ENCODE assay signal across 1 cellular context in the genomic region with DNA sequence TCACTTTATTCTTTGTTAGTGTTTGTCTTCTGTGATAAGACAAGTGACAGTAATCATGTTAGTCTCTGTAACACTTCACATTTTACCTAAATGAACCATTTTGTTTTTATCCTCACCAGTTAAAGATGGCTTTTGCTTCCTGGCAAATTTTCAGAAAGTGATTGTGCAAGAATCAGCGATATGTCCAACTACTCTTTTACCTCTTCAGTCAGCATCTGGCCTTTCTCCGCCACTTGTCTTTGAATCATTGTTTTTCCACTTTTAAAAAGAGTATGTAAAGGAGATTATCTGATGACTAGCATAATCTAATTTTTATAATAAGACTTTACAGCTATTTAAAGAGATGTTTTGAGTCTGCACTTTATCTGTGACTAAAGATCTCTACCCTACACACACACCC.
TF ChIP-seq lines count a peak whose summit lies in the region.

No MANE protein-coding gene starts in this region.

TF ChIP-seq in GM23338, 12 proteins besides CTCF, POLR2A, EP300 and RAD21 (continued from another document):
- TF ChIP-seq, protein P1, sequence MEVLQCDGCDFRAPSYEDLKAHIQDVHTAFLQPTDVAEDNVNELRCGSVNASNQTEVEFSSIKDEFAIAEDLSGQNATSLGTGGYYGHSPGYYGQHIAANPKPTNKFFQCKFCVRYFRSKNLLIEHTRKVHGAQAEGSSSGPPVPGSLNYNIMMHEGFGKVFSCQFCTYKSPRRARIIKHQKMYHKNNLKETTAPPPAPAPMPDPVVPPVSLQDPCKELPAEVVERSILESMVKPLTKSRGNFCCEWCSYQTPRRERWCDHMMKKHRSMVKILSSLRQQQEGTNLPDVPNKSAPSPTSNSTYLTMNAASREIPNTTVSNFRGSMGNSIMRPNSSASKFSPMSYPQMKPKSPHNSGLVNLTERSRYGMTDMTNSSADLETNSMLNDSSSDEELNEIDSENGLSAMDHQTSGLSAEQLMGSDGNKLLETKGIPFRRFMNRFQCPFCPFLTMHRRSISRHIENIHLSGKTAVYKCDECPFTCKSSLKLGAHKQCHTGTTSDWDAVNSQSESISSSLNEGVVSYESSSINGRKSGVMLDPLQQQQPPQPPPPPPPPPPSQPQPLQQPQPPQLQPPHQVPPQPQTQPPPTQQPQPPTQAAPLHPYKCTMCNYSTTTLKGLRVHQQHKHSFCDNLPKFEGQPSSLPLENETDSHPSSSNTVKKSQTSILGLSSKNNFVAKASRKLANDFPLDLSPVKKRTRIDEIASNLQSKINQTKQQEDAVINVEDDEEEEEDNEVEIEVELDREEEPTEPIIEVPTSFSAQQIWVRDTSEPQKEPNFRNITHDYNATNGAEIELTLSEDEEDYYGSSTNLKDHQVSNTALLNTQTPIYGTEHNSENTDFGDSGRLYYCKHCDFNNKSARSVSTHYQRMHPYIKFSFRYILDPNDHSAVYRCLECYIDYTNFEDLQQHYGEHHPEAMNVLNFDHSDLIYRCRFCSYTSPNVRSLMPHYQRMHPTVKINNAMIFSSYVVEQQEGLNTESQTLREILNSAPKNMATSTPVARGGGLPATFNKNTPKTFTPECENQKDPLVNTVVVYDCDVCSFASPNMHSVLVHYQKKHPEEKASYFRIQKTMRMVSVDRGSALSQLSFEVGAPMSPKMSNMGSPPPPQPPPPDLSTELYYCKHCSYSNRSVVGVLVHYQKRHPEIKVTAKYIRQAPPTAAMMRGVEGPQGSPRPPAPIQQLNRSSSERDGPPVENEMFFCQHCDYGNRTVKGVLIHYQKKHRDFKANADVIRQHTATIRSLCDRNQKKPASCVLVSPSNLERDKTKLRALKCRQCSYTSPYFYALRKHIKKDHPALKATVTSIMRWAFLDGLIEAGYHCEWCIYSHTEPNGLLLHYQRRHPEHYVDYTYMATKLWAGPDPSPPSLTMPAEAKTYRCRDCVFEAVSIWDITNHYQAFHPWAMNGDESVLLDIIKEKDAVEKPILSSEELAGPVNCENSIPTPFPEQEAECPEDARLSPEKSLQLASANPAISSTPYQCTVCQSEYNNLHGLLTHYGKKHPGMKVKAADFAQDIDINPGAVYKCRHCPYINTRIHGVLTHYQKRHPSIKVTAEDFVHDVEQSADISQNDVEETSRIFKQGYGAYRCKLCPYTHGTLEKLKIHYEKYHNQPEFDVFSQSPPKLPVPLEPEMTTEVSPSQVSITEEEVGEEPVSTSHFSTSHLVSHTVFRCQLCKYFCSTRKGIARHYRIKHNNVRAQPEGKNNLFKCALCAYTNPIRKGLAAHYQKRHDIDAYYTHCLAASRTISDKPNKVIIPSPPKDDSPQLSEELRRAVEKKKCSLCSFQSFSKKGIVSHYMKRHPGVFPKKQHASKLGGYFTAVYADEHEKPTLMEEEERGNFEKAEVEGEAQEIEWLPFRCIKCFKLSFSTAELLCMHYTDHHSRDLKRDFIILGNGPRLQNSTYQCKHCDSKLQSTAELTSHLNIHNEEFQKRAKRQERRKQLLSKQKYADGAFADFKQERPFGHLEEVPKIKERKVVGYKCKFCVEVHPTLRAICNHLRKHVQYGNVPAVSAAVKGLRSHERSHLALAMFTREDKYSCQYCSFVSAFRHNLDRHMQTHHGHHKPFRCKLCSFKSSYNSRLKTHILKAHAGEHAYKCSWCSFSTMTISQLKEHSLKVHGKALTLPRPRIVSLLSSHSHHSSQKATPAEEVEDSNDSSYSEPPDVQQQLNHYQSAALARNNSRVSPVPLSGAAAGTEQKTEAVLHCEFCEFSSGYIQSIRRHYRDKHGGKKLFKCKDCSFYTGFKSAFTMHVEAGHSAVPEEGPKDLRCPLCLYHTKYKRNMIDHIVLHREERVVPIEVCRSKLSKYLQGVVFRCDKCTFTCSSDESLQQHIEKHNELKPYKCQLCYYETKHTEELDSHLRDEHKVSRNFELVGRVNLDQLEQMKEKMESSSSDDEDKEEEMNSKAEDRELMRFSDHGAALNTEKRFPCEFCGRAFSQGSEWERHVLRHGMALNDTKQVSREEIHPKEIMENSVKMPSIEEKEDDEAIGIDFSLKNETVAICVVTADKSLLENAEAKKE (CRISPR knock-in tag; IDR thresholded peaks at IDR 0.05): no peak
- TF ChIP-seq, protein P2, sequence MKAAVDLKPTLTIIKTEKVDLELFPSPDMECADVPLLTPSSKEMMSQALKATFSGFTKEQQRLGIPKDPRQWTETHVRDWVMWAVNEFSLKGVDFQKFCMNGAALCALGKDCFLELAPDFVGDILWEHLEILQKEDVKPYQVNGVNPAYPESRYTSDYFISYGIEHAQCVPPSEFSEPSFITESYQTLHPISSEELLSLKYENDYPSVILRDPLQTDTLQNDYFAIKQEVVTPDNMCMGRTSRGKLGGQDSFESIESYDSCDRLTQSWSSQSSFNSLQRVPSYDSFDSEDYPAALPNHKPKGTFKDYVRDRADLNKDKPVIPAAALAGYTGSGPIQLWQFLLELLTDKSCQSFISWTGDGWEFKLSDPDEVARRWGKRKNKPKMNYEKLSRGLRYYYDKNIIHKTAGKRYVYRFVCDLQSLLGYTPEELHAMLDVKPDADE (IDR thresholded peaks at IDR 0.05): no peak
- TF ChIP-seq NANOG (IDR thresholded peaks at IDR 0.05; ENCODE audit: borderline replicate concordance) (no peak), STAT1 (IDR thresholded peaks at IDR 0.05; ENCODE audit: unreplicated experiment) (no peak), ZNF331 (CRISPR knock-in tag; IDR thresholded peaks at IDR 0.05; ENCODE audit: low read depth) (no peak), EZH2 (IDR thresholded peaks at IDR 0.05; ENCODE audit: low read depth, unreplicated experiment) (no peak), EZH2phosphoT487 (IDR thresholded peaks at IDR 0.05; ENCODE audit: unreplicated experiment) (no peak), POLR2AphosphoS5 (IDR thresholded peaks at IDR 0.05; ENCODE audit: low read depth) (no peak), JUNB (IDR thresholded peaks at IDR 0.05; ENCODE audit: unreplicated experiment) (no peak)
- TF ChIP-seq, protein P3, sequence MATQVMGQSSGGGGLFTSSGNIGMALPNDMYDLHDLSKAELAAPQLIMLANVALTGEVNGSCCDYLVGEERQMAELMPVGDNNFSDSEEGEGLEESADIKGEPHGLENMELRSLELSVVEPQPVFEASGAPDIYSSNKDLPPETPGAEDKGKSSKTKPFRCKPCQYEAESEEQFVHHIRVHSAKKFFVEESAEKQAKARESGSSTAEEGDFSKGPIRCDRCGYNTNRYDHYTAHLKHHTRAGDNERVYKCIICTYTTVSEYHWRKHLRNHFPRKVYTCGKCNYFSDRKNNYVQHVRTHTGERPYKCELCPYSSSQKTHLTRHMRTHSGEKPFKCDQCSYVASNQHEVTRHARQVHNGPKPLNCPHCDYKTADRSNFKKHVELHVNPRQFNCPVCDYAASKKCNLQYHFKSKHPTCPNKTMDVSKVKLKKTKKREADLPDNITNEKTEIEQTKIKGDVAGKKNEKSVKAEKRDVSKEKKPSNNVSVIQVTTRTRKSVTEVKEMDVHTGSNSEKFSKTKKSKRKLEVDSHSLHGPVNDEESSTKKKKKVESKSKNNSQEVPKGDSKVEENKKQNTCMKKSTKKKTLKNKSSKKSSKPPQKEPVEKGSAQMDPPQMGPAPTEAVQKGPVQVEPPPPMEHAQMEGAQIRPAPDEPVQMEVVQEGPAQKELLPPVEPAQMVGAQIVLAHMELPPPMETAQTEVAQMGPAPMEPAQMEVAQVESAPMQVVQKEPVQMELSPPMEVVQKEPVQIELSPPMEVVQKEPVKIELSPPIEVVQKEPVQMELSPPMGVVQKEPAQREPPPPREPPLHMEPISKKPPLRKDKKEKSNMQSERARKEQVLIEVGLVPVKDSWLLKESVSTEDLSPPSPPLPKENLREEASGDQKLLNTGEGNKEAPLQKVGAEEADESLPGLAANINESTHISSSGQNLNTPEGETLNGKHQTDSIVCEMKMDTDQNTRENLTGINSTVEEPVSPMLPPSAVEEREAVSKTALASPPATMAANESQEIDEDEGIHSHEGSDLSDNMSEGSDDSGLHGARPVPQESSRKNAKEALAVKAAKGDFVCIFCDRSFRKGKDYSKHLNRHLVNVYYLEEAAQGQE (IDR thresholded peaks at IDR 0.05; ENCODE audit: unreplicated experiment): no peak
